ENCODE assay signal across 2 cellular contexts in the genomic region with DNA sequence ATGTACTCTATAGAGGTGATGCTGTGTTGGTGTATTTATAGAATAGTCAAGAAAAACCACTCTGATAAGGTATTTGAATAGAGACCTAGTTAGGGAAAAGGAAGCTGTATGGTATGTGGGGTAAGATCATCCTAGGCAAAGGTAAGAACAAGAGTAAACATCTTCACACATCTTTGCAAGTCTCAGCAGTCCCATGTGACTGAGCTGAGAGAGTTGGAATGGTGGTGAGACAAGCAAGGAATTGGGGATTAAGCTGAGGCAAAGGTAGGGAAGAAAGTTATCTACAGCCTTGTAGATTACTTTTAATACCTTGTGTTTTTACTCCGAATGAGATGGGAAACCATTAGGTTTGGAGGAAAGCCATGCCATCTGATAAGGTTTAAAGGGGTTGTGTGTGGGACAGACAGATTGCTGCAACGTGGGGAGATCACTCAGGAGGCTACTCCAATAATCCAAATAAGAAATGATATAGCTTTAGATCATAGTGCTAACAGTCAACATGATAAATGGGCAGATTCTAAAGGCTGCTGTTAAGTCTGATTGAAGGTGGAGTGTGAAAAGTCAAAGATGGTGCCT.
TF ChIP-seq lines count a peak whose summit lies in the region.

No MANE protein-coding gene starts in this region.

TF ChIP-seq in GM23338, 12 proteins besides CTCF, POLR2A, EP300 and RAD21:
- TF ChIP-seq STAT1 (IDR thresholded peaks at IDR 0.05; ENCODE audit: unreplicated experiment) = no peak
- TF ChIP-seq POLR2AphosphoS5 (IDR thresholded peaks at IDR 0.05; ENCODE audit: low read depth) = peak; percentile 46; the same call in 1 of the 2 replicates

TF ChIP-seq in K562, 482 proteins besides CTCF, POLR2A, EP300 and RAD21:
- TF ChIP-seq POLR2AphosphoS2 (IDR thresholded peaks at IDR 0.05; ENCODE audit: low read length) (peak; percentile 71), YY1 (IDR thresholded peaks at IDR 0.05; ENCODE audit: borderline replicate concordance in 1 of 3, control insufficient read depth in 1 of 3, extremely low read depth in 1 of 3, insufficient read depth in 3 of 3, insufficient read length in 1 of 3, insufficient replicate concordance in 2 of 3, low read depth in 1 of 3, low read length in 2 of 3) (no peak), NFIC (IDR thresholded peaks at IDR 0.05) (0 out of 2 replicates have a peak, but pooled peaks have one; percentile 6), SUPT5H (IDR thresholded peaks at IDR 0.05) (peak; percentile 67), PTTG1 (tag; IDR thresholded peaks at IDR 0.05; ENCODE audit: low read depth) (no peak), L3MBTL2 (IDR thresholded peaks at IDR 0.05) (0 out of 2 replicates have a peak, but pooled peaks have one; percentile 12), POLR2B (IDR thresholded peaks at IDR 0.05; ENCODE audit: low read depth, partially characterized antibody) (peak; percentile 59), RBM39 (optimal IDR thresholded peaks at IDR 0.05; ENCODE audit: low read depth, low read length) (no peak), ZNF75A (CRISPR knock-in tag; IDR thresholded peaks at IDR 0.05) (peak; percentile 56; the same call in 1 of the 2 replicates)
- TF ChIP-seq, protein P1, sequence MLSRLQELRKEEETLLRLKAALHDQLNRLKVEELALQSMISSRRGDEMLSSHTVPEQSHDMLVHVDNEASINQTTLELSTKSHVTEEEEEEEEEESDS (CRISPR knock-in tag; IDR thresholded peaks at IDR 0.05) = no peak
